ENCODE assay signal across 8 cellular contexts in genomic region chr20:31835977-31836852, GRCh38. TPM values are rescaled to one million over a fixed set of nuclear protein-coding genes. Genes with fewer than 3 reads are reported as not detected.
A peak's percentile ranks its signal among the peaks of the same experiment; 100 is the strongest.
DNase-seq lines count a peak whose midpoint lies in the region; ATAC-seq, FAIRE-seq and TF ChIP-seq lines count a peak whose summit lies in the region.

No MANE protein-coding gene starts in this region.

- TF ChIP-seq CTCF in GM10266 (IDR thresholded peaks at IDR 0.05; ENCODE audit: control insufficient read depth, insufficient read depth, low read depth, missing control alignments) (no peak), Panc1 (IDR thresholded peaks at IDR 0.05) (no peak), bronchial epithelial cell (IDR thresholded peaks at IDR 0.05; ENCODE audit: insufficient read depth, low read length, severe bottlenecking) (no peak), left lung (IDR thresholded peaks at IDR 0.05) (no peak), tibial artery (IDR thresholded peaks at IDR 0.05) (peak in 1 of 2 experiments; percentile 23)

- FAIRE-seq in bronchial epithelial cell (lab: Jason Lieb, UNC) = no peak

- H3K27ac ChIP-seq in Panc1 (ENCODE audit: low read length) (peak overlapping the region; percentile 86), left lung (no peak overlapping the region), tibial artery (peak overlapping the region; percentile 67 to 92)

- ATAC-seq in HG03045 (IDR thresholded peaks at IDR 0.05; ENCODE audit: unreplicated experiment) (peak; percentile 62), Panc1 (peak; percentile 81), left lung (peak; percentile 91)

- no TSS peak for BruUV-seq in Panc1 (replicated peaks; lab: Mats Ljungman, UMichigan)

- no peaks in the 10 kb centered on the region for H3K27me3 ChIP-seq in Panc1 (ENCODE audit: control insufficient read depth, insufficient read depth, low read length)
- H3K27me3 ChIP-seq in bronchial epithelial cell (ENCODE audit: control insufficient read depth, insufficient read depth, low read length) = peaks cover 6% of the 10 kb centered on the region
- peaks cover 0 to 9% of the 10 kb centered on the region in 2 donors for H3K27me3 ChIP-seq in left lung
- H3K27me3 ChIP-seq in tibial artery = no peaks in the 10 kb centered on the region

- in situ Hi-C loops in Panc1 (cut with HindIII; ENCODE audit: low pct_unique_long_range_greater_than_20kb, low sequenced_read_pairs) = no loop called here

- no peaks in the 10 kb centered on the region for H3K36me3 ChIP-seq in Panc1 (ENCODE audit: control insufficient read depth, insufficient read depth, low read length)
- no peaks in the 10 kb centered on the region for H3K36me3 ChIP-seq in bronchial epithelial cell (ENCODE audit: control insufficient read depth, insufficient read depth, low read length)
- H3K36me3 ChIP-seq in left lung = no peaks in the 10 kb centered on the region
- no peaks in the 10 kb centered on the region for H3K36me3 ChIP-seq in tibial artery

- H3K9me3 ChIP-seq in Panc1 (ENCODE audit: control insufficient read depth, insufficient read depth, low read depth, low read length) = no peaks in the 10 kb centered on the region
- no peaks in the 10 kb centered on the region for H3K9me3 ChIP-seq in left lung
- no peaks in the 10 kb centered on the region for H3K9me3 ChIP-seq in tibial artery

- CTCF ChIA-PET in Panc1 (lab: Charles Lee) = interaction anchor here (1.0 to 4.2 kb wide), 6 partner anchors 10 to 195 kb away, joined by 3 to 21 read pairs (median 7); no protein-coding TSS in a partner anchor

- POLR2A ChIA-PET in Panc1 (lab: Charles Lee) = interaction anchor here (0.6 to 0.7 kb wide), 2 partner anchors 188 to 266 kb away, joined by 3 to 4 read pairs; no protein-coding TSS in a partner anchor

- H3K4me1 ChIP-seq in Panc1 (ENCODE audit: control insufficient read depth, insufficient read depth, low read length) = peaks cover 72% of the 10 kb centered on the region
- H3K4me1 ChIP-seq in left lung = peaks cover 28 to 39% of the 10 kb centered on the region in 2 donors
- H3K4me1 ChIP-seq in tibial artery = peaks cover 8 to 70% (median 54%) of the 10 kb centered on the region in 4 donors

- no peak overlapping the region; a peak in 1 of 4 replicates for H3K4me3 ChIP-seq in Panc1 (ENCODE audit: low read depth in 2 of 2, low read length in 2 of 2)
- no peak overlapping the region for H3K4me3 ChIP-seq in bronchial epithelial cell (ENCODE audit: low read depth, low read length)
- H3K4me3 ChIP-seq in left lung = no peak overlapping the region
- H3K4me3 ChIP-seq in tibial artery = no peak overlapping the region

- intact Hi-C loops in Panc1 (cut with micrococcal nuclease; ENCODE audit: unreplicated experiment) = no loop called here
- intact Hi-C loops in left lung (cut with DNase I) = no loop called here
- intact Hi-C loops in tibial artery (cut with DNase I; ENCODE audit: low total_unique reads) = no loop called here

- DNase-seq in 8988T = peak; percentile 75
- DNase-seq in GM10266 (ENCODE audit: extremely low spot score) = peak; percentile 58
- DNase-seq in Panc1 (ENCODE audit: low read depth, low spot score) = no peak
- peak; percentile 71 for DNase-seq in bronchial epithelial cell (ENCODE audit: low read depth)
- DNase-seq in left lung = peak; percentile 89 to 92
- DNase-seq in tibial artery = peak; percentile 92 to 96
- no peak for DNase-seq in NCI-H1092 (lab: John Stamatoyannopoulos, UW)

RNA-seq across cellular contexts. Expression of gene FOXS1, which starts 9.2 kb away (rescaled TPM):
- total RNA-seq in Panc1 (2021; ENCODE audit: unreplicated experiment) = 6.3 TPM
- 6.0 TPM for polyA plus RNA-seq in Panc1 (2012; ENCODE audit: insufficient read length)
- not detected in 2 replicates for total RNA-seq in bronchial epithelial cell
- total RNA-seq in left lung = 1 to 10 TPM; 2.5 to 2.9 TPM

RNA-seq across cellular contexts. Expression of gene MYLK2, which starts 17.1 kb away (rescaled TPM):
- total RNA-seq in Panc1 (2021; ENCODE audit: unreplicated experiment) (0.87 TPM), bronchial epithelial cell (not detected in 2 replicates), left lung (not detected)
- 0.15 TPM for polyA plus RNA-seq in Panc1 (2012; ENCODE audit: insufficient read length)

RNA-seq across cellular contexts. Expression of gene DUSP15, which starts 34.1 kb away (rescaled TPM):
- total RNA-seq in Panc1 (2021; ENCODE audit: unreplicated experiment) (23.6 TPM), bronchial epithelial cell (not detected in 2 replicates), left lung (1 to 10 TPM in 1 of 2 donors, under 1 TPM in 1; 0.82 to 1.1 TPM)
- polyA plus RNA-seq in Panc1 (2012; ENCODE audit: insufficient read length) = 16.1 TPM

RNA-seq across cellular contexts. Expression of gene TTLL9, which starts 34.2 kb away (rescaled TPM):
- total RNA-seq in Panc1 (2021; ENCODE audit: unreplicated experiment) (2.1 TPM), bronchial epithelial cell (under 0.01 TPM in 1 of 2 replicates, not detected in the other), left lung (1 to 10 TPM in 1 of 2 donors, under 1 TPM in 1; 0.20 to 1.3 TPM)
- 3.1 TPM for polyA plus RNA-seq in Panc1 (2012; ENCODE audit: insufficient read length)

Comparison
In these comparisons a context has a peak if more than half of its experiments do, and no peak if none do; other contexts are left out.
1. DNase-seq: peak in 8988T (single experiment), GM10266 (single experiment), bronchial epithelial cell (single experiment), left lung (2 of 2) and tibial artery (2 of 2); none in Panc1 (single experiment) and NCI-H1092 (single experiment).
2. H3K27ac ChIP-seq: peak in Panc1 (single experiment) and tibial artery (2 of 2); none in left lung (0 of 2).
3. RNA of gene DUSP15, which starts 34.1 kb away (total RNA-seq): 23.6 TPM in Panc1 (single experiment); 0.82 to 1.1 TPM in left lung and not detected in bronchial epithelial cell; every median in the first group is over 10 times any median in the second.
4. Peak in every context shown above with its lines, with median percentiles within 50 percentile points of each other: ATAC-seq.